In the genomic region with DNA sequence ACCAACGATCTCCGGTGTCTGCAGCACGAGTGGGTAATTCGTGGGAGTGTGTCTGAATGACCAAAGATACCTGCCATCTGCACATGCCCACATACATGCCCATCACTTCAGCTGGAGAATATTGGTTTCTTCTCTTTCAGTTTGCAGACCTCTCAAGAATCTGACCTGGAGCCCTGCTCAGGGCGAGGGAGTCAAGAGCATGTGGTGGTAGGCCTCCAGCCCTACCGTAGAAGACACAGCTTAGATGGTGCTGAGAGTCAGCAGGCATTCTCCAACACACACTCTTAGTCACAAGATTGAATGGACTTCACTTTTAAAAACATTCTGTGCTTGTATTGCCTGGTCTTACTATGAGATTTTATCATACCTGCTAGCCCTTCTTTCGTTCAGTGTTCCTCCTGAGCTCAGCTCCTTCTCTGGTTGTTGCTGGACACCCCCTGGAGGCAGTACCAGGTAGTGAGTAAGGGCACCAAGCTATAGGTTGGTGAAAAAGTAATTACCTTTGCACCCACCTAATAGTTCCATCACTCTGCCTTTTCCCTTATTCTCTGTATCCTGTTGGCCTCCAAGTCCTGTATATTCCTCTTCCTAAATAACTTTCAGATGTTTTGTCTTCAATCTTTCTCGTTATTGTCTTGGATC, we compare ENCODE assay signal across 9 cellular contexts.
A peak's percentile ranks its signal among the peaks of the same experiment; 100 is the strongest.
DNase-seq lines count a peak whose midpoint lies in the region; ATAC-seq and TF ChIP-seq lines count a peak whose summit lies in the region.
"Had no signal": no experiment of that assay in that cellular context is flagged by ENCODE, and none has a peak within 500 bp of the region (broad histone marks: within the 10 kb centered on the region; RNA-seq: fewer than 3 reads in every experiment).

No MANE protein-coding gene starts in this region.

- no peak overlapping the region for H3K4me3 Mint-ChIP-seq in MCF 10A (ENCODE audit: unreplicated experiment)
- H3K4me3 Mint-ChIP-seq in nephron progenitor cell: no peak overlapping the region
- H3K4me3 Mint-ChIP-seq in naive thymus-derived CD4-positive, alpha-beta T cell: no peak overlapping the region

- no peaks in the 10 kb centered on the region for H3K4me1 ChIP-seq in naive thymus-derived CD4-positive, alpha-beta T cell (ENCODE audit: control insufficient read depth in 2 of 2, insufficient read depth in 2 of 2, low read length in 2 of 2)

- H3K27me3 ChIP-seq in HL-60 (ENCODE audit: insufficient read depth, poor library complexity, severe bottlenecking): no peaks in the 10 kb centered on the region
- peaks cover 0 to 3% of the 10 kb centered on the region in 2 donors for H3K27me3 ChIP-seq in naive thymus-derived CD4-positive, alpha-beta T cell (ENCODE audit: control insufficient read depth in 2 of 2, insufficient read depth in 2 of 2, low read length in 2 of 2)

- H3K9me3 ChIP-seq in naive thymus-derived CD4-positive, alpha-beta T cell (ENCODE audit: control insufficient read depth in 2 of 3, low read length in 3 of 3): no peaks in the 10 kb centered on the region

- H3K4me1 Mint-ChIP-seq in MCF 10A (ENCODE audit: insufficient read depth, unreplicated experiment) (no peaks in the 10 kb centered on the region), nephron progenitor cell (peaks cover 8% of the 10 kb centered on the region)
- peaks cover 0 to 5% (median 0%) of the 10 kb centered on the region in 7 donors for H3K4me1 Mint-ChIP-seq in naive thymus-derived CD4-positive, alpha-beta T cell

- H3K27ac ChIP-seq in HL-60 (replicated peaks): no peak overlapping the region
- H3K27ac ChIP-seq in naive thymus-derived CD4-positive, alpha-beta T cell (ENCODE audit: low read depth, low read length): no peak overlapping the region

- H3K27ac Mint-ChIP-seq in MCF 10A (ENCODE audit: low read depth, unreplicated experiment) (no peak overlapping the region), nephron progenitor cell (no peak overlapping the region)
- no peak overlapping the region for H3K27ac Mint-ChIP-seq in naive thymus-derived CD4-positive, alpha-beta T cell

- intact Hi-C loops in MCF 10A (cut with micrococcal nuclease): loop anchor here (1.0 kb wide), 1 partner anchor 436 kb away; no protein-coding TSS in a partner anchor
- intact Hi-C loops in naive thymus-derived CD4-positive, alpha-beta T cell (cut with micrococcal nuclease): loop anchor here in 1 of 2 donors (10.0 kb wide), 1 partner anchor 440 kb away; no protein-coding TSS in a partner anchor

- H3K27me3 Mint-ChIP-seq in MCF 10A (ENCODE audit: insufficient read depth, unreplicated experiment): peaks cover 15% of the 10 kb centered on the region
- H3K27me3 Mint-ChIP-seq in nephron progenitor cell (ENCODE audit: low read depth, poor library complexity): peaks cover 10% of the 10 kb centered on the region
- H3K27me3 Mint-ChIP-seq in naive thymus-derived CD4-positive, alpha-beta T cell: peaks cover 0 to 7% (median 5%) of the 10 kb centered on the region in 5 donors

- POLR2A ChIA-PET in MCF 10A (lab: Yijun Ruan, JAX): interaction anchor here (0.5 to 1.0 kb wide), 2 partner anchors 431 to 436 kb away, joined by 3 to 4 read pairs; no protein-coding TSS in a partner anchor
- POLR2A ChIA-PET in naive thymus-derived CD4-positive, alpha-beta T cell (lab: Charles Lee): no interaction called here

- BruUV-seq in MCF 10A (replicated peaks; lab: Mats Ljungman, UMichigan): no TSS peak

- H3K9me3 Mint-ChIP-seq in MCF 10A (ENCODE audit: unreplicated experiment): no peaks in the 10 kb centered on the region
- no peaks in the 10 kb centered on the region for H3K9me3 Mint-ChIP-seq in nephron progenitor cell
- no peaks in the 10 kb centered on the region for H3K9me3 Mint-ChIP-seq in naive thymus-derived CD4-positive, alpha-beta T cell

- no peak overlapping the region for H3K4me3 ChIP-seq in HL-60 (replicated peaks; ENCODE audit: insufficient read depth, low read length)
- H3K4me3 ChIP-seq in naive thymus-derived CD4-positive, alpha-beta T cell (ENCODE audit: low read length): no peak overlapping the region

- no peaks in the 10 kb centered on the region for H3K36me3 ChIP-seq in naive thymus-derived CD4-positive, alpha-beta T cell (ENCODE audit: control insufficient read depth in 2 of 3, insufficient read depth in 3 of 3, low read length in 3 of 3)

- no peaks in the 10 kb centered on the region for H3K36me3 Mint-ChIP-seq in MCF 10A (ENCODE audit: insufficient read depth, unreplicated experiment)
- no peaks in the 10 kb centered on the region for H3K36me3 Mint-ChIP-seq in nephron progenitor cell (ENCODE audit: low read depth)
- H3K36me3 Mint-ChIP-seq in naive thymus-derived CD4-positive, alpha-beta T cell: no peaks in the 10 kb centered on the region

- TF ChIP-seq CTCF in HL-60 (IDR thresholded peaks at IDR 0.05; ENCODE audit: insufficient read depth, low read length) (peak; percentile 9), MCF 10A (IDR thresholded peaks at IDR 0.05; ENCODE audit: unreplicated experiment) (peak; percentile 55), nephron progenitor cell (IDR thresholded peaks at IDR 0.05) (peak; percentile 46)

- DNase-seq in EL (peak; percentile 1), HL-60 (ENCODE audit: low read depth in 1 of 2, low spot score in 1 of 2) (peak in 1 of 2 experiments; percentile 16), MCF 10A (ENCODE audit: unreplicated experiment) (peak; percentile 51), nephron progenitor cell (peak; percentile 25), GOT3 (lab: John Stamatoyannopoulos, UW) (no peak), H4 (ENCODE audit: low spot score) (no peak)
- no peak for DNase-seq in naive thymus-derived CD4-positive, alpha-beta T cell
- DNase-seq: activated CD4-positive, alpha-beta T cell treated with anti-CD3 and anti-CD28 coated beads, Interleukin-2, amount 50 U/mL, for 1 hour had no signal

- no peak for ATAC-seq in naive thymus-derived CD4-positive, alpha-beta T cell
- ATAC-seq in GM21381 (IDR thresholded peaks at IDR 0.05; ENCODE audit: unreplicated experiment): no peak

- CTCF ChIA-PET in MCF 10A (lab: Yijun Ruan, JAX): interaction anchor here (0.6 to 5.5 kb wide), 14 partner anchors 11 to 436 kb away, joined by 3 to 51 read pairs (median 3); no protein-coding TSS in a partner anchor
- CTCF ChIA-PET in naive thymus-derived CD4-positive, alpha-beta T cell (lab: Charles Lee): no interaction called here

Comparison
In these comparisons a context has a peak if more than half of its experiments do, and no peak if none do; other contexts are left out.
1. DNase-seq: peak in EL (single experiment), MCF 10A (single experiment) and nephron progenitor cell (single experiment); none in GOT3 (single experiment), H4 (single experiment) and naive thymus-derived CD4-positive, alpha-beta T cell (0 of 9).
2. Peak in every context shown above with its lines, with median percentiles within 50 percentile points of each other: CTCF ChIP-seq.